Comparison of ENCODE assay signal across 19 cellular contexts in the genomic region with DNA sequence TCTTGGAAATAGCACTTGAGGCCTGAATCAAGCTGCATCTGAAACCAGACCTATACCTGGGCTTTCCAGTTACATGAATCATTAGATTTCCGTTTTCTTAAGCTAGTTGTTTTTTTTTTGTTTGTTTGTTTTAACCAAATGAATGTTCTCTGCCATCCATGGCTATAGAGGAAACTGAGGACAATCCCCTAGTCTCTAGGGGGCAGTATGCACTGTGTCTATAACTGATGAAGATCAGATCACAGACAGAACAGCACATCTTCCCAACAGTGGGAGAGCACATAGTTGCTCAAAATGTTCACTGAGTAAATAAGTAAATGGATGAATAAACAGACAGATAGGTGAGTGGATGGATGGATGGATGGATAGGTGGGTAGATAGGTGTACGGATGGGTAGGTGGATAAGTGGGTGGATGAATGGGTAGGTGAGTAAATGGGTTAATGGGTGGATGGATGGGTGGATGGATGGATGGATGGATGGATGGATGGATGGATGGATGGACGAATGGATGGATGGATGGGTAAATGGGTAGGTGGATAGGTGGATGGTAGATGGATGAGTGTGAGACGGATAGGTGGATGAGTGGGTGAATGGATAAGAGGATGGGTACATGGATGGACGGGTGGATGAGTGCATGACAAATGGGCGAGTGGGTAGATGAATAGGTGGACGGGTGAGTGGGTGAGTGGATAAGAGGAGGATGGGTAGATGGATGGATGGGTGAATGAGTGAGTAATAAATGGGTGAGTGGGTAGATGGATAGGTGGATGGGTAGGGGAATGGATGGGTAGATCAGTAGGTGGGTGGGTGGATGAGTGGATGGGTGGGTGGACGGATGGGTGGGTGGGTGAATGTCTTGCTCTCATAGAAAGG.
A peak's percentile ranks its signal among the peaks of the same experiment; 100 is the strongest.
DNase-seq lines count a peak whose midpoint lies in the region; ATAC-seq and TF ChIP-seq lines count a peak whose summit lies in the region.
"Had no signal": no experiment of that assay in that cellular context is flagged by ENCODE, and none has a peak within 500 bp of the region (broad histone marks: within the 10 kb centered on the region; RNA-seq: fewer than 3 reads in every experiment).

No MANE protein-coding gene starts in this region.

- peaks cover 5% of the 10 kb centered on the region for H3K4me1 Mint-ChIP-seq in activated CD4-positive, alpha-beta T cell treated with anti-CD3 and anti-CD28 coated beads, Interleukin-2, amount 10 ng/mL, durations not matched to agents 24 days and 14 days
- H3K4me1 Mint-ChIP-seq: activated naive CD4-positive, alpha-beta T cell treated with anti-CD3 and anti-CD28 coated beads, Interleukin-2, amount 10 ng/mL, durations not matched to agents 7 days and 5 days had no signal

- H3K9me3 Mint-ChIP-seq in activated CD4-positive, alpha-beta T cell treated with anti-CD3 and anti-CD28 coated beads, Interleukin-2, amount 10 ng/mL, durations not matched to agents 24 days and 14 days = peaks cover 3% of the 10 kb centered on the region
- H3K9me3 Mint-ChIP-seq: activated CD8-positive, alpha-beta T cell treated with anti-CD3 and anti-CD28 coated beads for 36 hours; activated naive CD4-positive, alpha-beta T cell treated with anti-CD3 and anti-CD28 coated beads, Interleukin-2, amount 10 ng/mL, durations not matched to agents 7 days and 5 days; activated T-cell treated with anti-CD3 and anti-CD28 coated beads, Interleukin-2, amount 50 U/mL, for 24 hours had no signal

- no peak for ATAC-seq in GM21381 (IDR thresholded peaks at IDR 0.05; ENCODE audit: unreplicated experiment)
- ATAC-seq: activated CD8-positive, alpha-beta T cell treated with anti-CD3 and anti-CD28 coated beads for 36 hours; lower lobe of right lung; stimulated activated naive CD8-positive, alpha-beta T cell treated with anti-CD3 and anti-CD28 coated beads, Interleukin-15, Interleukin-2, amounts not matched to agents 100 U/mL and 50 U/mL, for 24 hours had no signal

- H3K27ac Mint-ChIP-seq in activated CD4-positive, alpha-beta T cell treated with anti-CD3 and anti-CD28 coated beads, Interleukin-2, amount 10 ng/mL, durations not matched to agents 24 days and 14 days = peak overlapping the region; percentile 15
- H3K27ac Mint-ChIP-seq: activated B cell treated with CpG ODN at 0.5 μM for 24 hours; activated CD8-positive, alpha-beta T cell treated with anti-CD3 and anti-CD28 coated beads for 36 hours; activated naive CD4-positive, alpha-beta T cell treated with anti-CD3 and anti-CD28 coated beads, Interleukin-2, amount 10 ng/mL, durations not matched to agents 7 days and 5 days; activated T-cell treated with anti-CD3 and anti-CD28 coated beads, Interleukin-2, amount 50 U/mL, for 24 hours had no signal

- TF ChIP-seq RAD21 in Ishikawa (IDR thresholded peaks at IDR 0.05; ENCODE audit: low read depth) = peak; percentile 37; the same call in 1 of the 2 replicates

- H3K4me3 ChIP-seq in retinal pigment epithelial cell (ENCODE audit: low read length) = no peak overlapping the region
- H3K4me3 ChIP-seq: lower lobe of right lung, pancreas, SJCRH30, upper lobe of left lung had no signal

- H3K27me3 Mint-ChIP-seq in activated CD4-positive, alpha-beta T cell treated with anti-CD3 and anti-CD28 coated beads, Interleukin-2, amount 10 ng/mL, durations not matched to agents 24 days and 14 days = peaks cover 5% of the 10 kb centered on the region

- no peak for TF ChIP-seq EP300 in Ishikawa (IDR thresholded peaks at IDR 0.05; ENCODE audit: borderline replicate concordance)

- DNase-seq in activated CD4-positive, alpha-beta T cell treated with anti-CD3 and anti-CD28 coated beads, Interleukin-2, amount 10 ng/mL, durations not matched to agents 24 days and 14 days = no peak
- DNase-seq in activated CD4-positive, alpha-beta T cell treated with anti-CD3 and anti-CD28 coated beads, Interleukin-2, amount 50 U/mL, for 4 hours = no peak
- DNase-seq in dermis blood vessel endothelial cell = peak; percentile 7
- DNase-seq in retinal pigment epithelial cell (ENCODE audit: low read depth) = no peak
- DNase-seq in amniotic stem cell (lab: John Stamatoyannopoulos, UW) = no peak
- DNase-seq in NOMO-1 treated with DMSO at 0.1 percent for 48 hours (lab: John Stamatoyannopoulos, UW; ENCODE audit: unreplicated experiment) = no peak
- DNase-seq: activated B cell treated with CpG ODN at 0.5 μM for 24 hours; activated CD8-positive, alpha-beta T cell treated with anti-CD3 and anti-CD28 coated beads for 36 hours; activated naive CD4-positive, alpha-beta T cell treated with anti-CD3 and anti-CD28 coated beads, Interleukin-2, amount 10 ng/mL, durations not matched to agents 7 days and 5 days; activated T-cell treated with anti-CD3 and anti-CD28 coated beads, Interleukin-2, amount 50 U/mL, for 24 hours; lower lobe of right lung; NCI-H1417; NCI-H524 treated with DMSO at 0.1 percent for 48 hours; stimulated activated naive CD8-positive, alpha-beta T cell treated with anti-CD3 and anti-CD28 coated beads, Interleukin-15, Interleukin-2, amounts not matched to agents 100 U/mL and 50 U/mL, for 24 hours; upper lobe of left lung had no signal

- intact Hi-C loops in activated CD4-positive, alpha-beta T cell treated with anti-CD3 and anti-CD28 coated beads, Interleukin-2, amount 10 ng/mL, durations not matched to agents 24 days and 14 days (cut with micrococcal nuclease) = no loop called here

- H3K4me3 Mint-ChIP-seq in activated CD4-positive, alpha-beta T cell treated with anti-CD3 and anti-CD28 coated beads, Interleukin-2, amount 10 ng/mL, durations not matched to agents 24 days and 14 days = no peak overlapping the region
- H3K4me3 Mint-ChIP-seq: activated B cell treated with CpG ODN at 0.5 μM for 24 hours; activated CD8-positive, alpha-beta T cell treated with anti-CD3 and anti-CD28 coated beads for 36 hours; activated naive CD4-positive, alpha-beta T cell treated with anti-CD3 and anti-CD28 coated beads, Interleukin-2, amount 10 ng/mL, durations not matched to agents 7 days and 5 days; activated T-cell treated with anti-CD3 and anti-CD28 coated beads, Interleukin-2, amount 50 U/mL, for 24 hours had no signal

- H3K36me3 Mint-ChIP-seq in activated CD4-positive, alpha-beta T cell treated with anti-CD3 and anti-CD28 coated beads, Interleukin-2, amount 10 ng/mL, durations not matched to agents 24 days and 14 days (ENCODE audit: low read depth) = no peaks in the 10 kb centered on the region
- H3K36me3 Mint-ChIP-seq: activated naive CD4-positive, alpha-beta T cell treated with anti-CD3 and anti-CD28 coated beads, Interleukin-2, amount 10 ng/mL, durations not matched to agents 7 days and 5 days had no signal

- TF ChIP-seq CTCF in retinal pigment epithelial cell (conservative IDR thresholded peaks at IDR 0.05; ENCODE audit: low read depth, low read length) = peak; percentile 5

TF ChIP-seq in Ishikawa, 13 proteins besides CTCF, POLR2A, EP300 and RAD21:
- no peak for TF ChIP-seq YY1 (IDR thresholded peaks at IDR 0.05; ENCODE audit: low read depth)
- TF ChIP-seq EGR1 (IDR thresholded peaks at IDR 0.05) = no peak
- no peak for TF ChIP-seq TEAD4 (IDR thresholded peaks at IDR 0.05)
- no peak for TF ChIP-seq FOXM1 (IDR thresholded peaks at IDR 0.05; ENCODE audit: borderline replicate concordance, low read depth)
- TF ChIP-seq ZBTB7A (IDR thresholded peaks at IDR 0.05; ENCODE audit: low read depth) = no peak
- TF ChIP-seq TCF12 (IDR thresholded peaks at IDR 0.05; ENCODE audit: low read depth) = no peak
- TF ChIP-seq, protein P1, sequence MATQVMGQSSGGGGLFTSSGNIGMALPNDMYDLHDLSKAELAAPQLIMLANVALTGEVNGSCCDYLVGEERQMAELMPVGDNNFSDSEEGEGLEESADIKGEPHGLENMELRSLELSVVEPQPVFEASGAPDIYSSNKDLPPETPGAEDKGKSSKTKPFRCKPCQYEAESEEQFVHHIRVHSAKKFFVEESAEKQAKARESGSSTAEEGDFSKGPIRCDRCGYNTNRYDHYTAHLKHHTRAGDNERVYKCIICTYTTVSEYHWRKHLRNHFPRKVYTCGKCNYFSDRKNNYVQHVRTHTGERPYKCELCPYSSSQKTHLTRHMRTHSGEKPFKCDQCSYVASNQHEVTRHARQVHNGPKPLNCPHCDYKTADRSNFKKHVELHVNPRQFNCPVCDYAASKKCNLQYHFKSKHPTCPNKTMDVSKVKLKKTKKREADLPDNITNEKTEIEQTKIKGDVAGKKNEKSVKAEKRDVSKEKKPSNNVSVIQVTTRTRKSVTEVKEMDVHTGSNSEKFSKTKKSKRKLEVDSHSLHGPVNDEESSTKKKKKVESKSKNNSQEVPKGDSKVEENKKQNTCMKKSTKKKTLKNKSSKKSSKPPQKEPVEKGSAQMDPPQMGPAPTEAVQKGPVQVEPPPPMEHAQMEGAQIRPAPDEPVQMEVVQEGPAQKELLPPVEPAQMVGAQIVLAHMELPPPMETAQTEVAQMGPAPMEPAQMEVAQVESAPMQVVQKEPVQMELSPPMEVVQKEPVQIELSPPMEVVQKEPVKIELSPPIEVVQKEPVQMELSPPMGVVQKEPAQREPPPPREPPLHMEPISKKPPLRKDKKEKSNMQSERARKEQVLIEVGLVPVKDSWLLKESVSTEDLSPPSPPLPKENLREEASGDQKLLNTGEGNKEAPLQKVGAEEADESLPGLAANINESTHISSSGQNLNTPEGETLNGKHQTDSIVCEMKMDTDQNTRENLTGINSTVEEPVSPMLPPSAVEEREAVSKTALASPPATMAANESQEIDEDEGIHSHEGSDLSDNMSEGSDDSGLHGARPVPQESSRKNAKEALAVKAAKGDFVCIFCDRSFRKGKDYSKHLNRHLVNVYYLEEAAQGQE (IDR thresholded peaks at IDR 0.05; ENCODE audit: low read depth) = no peak
- TF ChIP-seq CEBPB (IDR thresholded peaks at IDR 0.05) = no peak
- TF ChIP-seq NFIC (IDR thresholded peaks at IDR 0.05) = no peak
- TF ChIP-seq, protein P2, sequence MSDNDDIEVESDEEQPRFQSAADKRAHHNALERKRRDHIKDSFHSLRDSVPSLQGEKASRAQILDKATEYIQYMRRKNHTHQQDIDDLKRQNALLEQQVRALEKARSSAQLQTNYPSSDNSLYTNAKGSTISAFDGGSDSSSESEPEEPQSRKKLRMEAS (IDR thresholded peaks at IDR 0.05) = no peak
- no peak for TF ChIP-seq TAF1 (IDR thresholded peaks at IDR 0.05; ENCODE audit: low read depth)
- TF ChIP-seq CREB1 (IDR thresholded peaks at IDR 0.05; ENCODE audit: low read depth) = no peak
- TF ChIP-seq, protein P3, sequence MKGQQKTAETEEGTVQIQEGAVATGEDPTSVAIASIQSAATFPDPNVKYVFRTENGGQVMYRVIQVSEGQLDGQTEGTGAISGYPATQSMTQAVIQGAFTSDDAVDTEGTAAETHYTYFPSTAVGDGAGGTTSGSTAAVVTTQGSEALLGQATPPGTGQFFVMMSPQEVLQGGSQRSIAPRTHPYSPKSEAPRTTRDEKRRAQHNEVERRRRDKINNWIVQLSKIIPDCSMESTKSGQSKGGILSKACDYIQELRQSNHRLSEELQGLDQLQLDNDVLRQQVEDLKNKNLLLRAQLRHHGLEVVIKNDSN (IDR thresholded peaks at IDR 0.05) = no peak
